20 cellular contexts compared by ENCODE assay signal in genomic region chr5:102903074-102903871, GRCh38.
DNase-seq lines count a peak whose midpoint lies in the region; ATAC-seq, FAIRE-seq and TF ChIP-seq lines count a peak whose summit lies in the region.
"Had no signal": no experiment of that assay in that cellular context is flagged by ENCODE, and none has a peak within 500 bp of the region (broad histone marks: within the 10 kb centered on the region; RNA-seq: fewer than 3 reads in every experiment).

No MANE protein-coding gene starts in this region.

- TF ChIP-seq CTCF in foreskin keratinocyte (conservative IDR thresholded peaks at IDR 0.05) (no peak), uterus (IDR thresholded peaks at IDR 0.05) (no peak)

- FAIRE-seq in H54 (lab: Jason Lieb, UNC), result peak; percentile 61

- peaks cover 4% of the 10 kb centered on the region for H3K4me1 ChIP-seq in foreskin keratinocyte
- no peaks in the 10 kb centered on the region for H3K4me1 ChIP-seq in uterus
- H3K4me1 ChIP-seq: upper lobe of right lung had no signal

- ATAC-seq in foreskin keratinocyte, result no peak
- ATAC-seq in GM21447 (IDR thresholded peaks at IDR 0.05; ENCODE audit: unreplicated experiment), result no peak
- ATAC-seq: stimulated activated naive CD8-positive, alpha-beta T cell treated with anti-CD3 and anti-CD28 coated beads, Interleukin-15, Interleukin-2, amounts not matched to agents 100 U/mL and 50 U/mL, for 24 hours; upper lobe of right lung had no signal

- no peak overlapping the region for H3K4me3 ChIP-seq in uterus
- H3K4me3 ChIP-seq: BLaER1, MG63, upper lobe of right lung had no signal

- no peaks in the 10 kb centered on the region for H3K36me3 ChIP-seq in uterus
- H3K36me3 ChIP-seq: MG63, neutrophil, upper lobe of right lung had no signal

- TF ChIP-seq POLR2A in H54 (IDR thresholded peaks at IDR 0.05; ENCODE audit: low read depth, low read length) (no peak), uterus (IDR thresholded peaks at IDR 0.05) (no peak)

- intact Hi-C loops in uterus (cut with DNase I; ENCODE audit: low total_unique reads), result no loop called here

- no peaks in the 10 kb centered on the region for H3K27me3 ChIP-seq in foreskin keratinocyte
- H3K27me3 ChIP-seq in uterus, result no peaks in the 10 kb centered on the region
- H3K27me3 ChIP-seq: BLaER1, MG63, neutrophil, upper lobe of right lung had no signal

- no peaks in the 10 kb centered on the region for H3K9me3 ChIP-seq in uterus
- H3K9me3 ChIP-seq: neutrophil, upper lobe of right lung had no signal

- H3K27ac ChIP-seq in foreskin keratinocyte, result no peak overlapping the region
- H3K27ac ChIP-seq in uterus, result no peak overlapping the region
- H3K27ac ChIP-seq: 22Rv1, BLaER1, neutrophil, upper lobe of right lung had no signal

- DNase-seq in DMS53 (lab: John Stamatoyannopoulos, UW), result peak; percentile 15
- no peak for DNase-seq in DMS53 treated with DMSO at 0.1 percent for 48 hours (lab: John Stamatoyannopoulos, UW; ENCODE audit: unreplicated experiment)
- DNase-seq in H54 (ENCODE audit: insufficient read length, low spot score), result no peak
- DNase-seq in NCI-H774 (lab: John Stamatoyannopoulos, UW), result peak; percentile 17
- DNase-seq in foreskin keratinocyte, result peak; percentile 23 to 34
- no peak for DNase-seq in NCI-H524 (lab: John Stamatoyannopoulos, UW)
- DNase-seq in uterus, result no peak
- DNase-seq: activated B cell treated with CpG ODN at 0.5 μM for 24 hours; activated CD8-positive, alpha-beta memory T cell treated with anti-CD3 and anti-CD28 coated beads for 24 hours; effector CD4-positive, alpha-beta T cell; hippocampal formation; MG63; midbrain; right cardiac atrium; stimulated activated naive CD8-positive, alpha-beta T cell treated with anti-CD3 and anti-CD28 coated beads, Interleukin-15, Interleukin-2, amounts not matched to agents 100 U/mL and 50 U/mL, for 24 hours; upper lobe of right lung had no signal

Comparison
In these comparisons a context has a peak if more than half of its experiments do, and no peak if none do; other contexts are left out.
1. DNase-seq: peak in DMS53 (single experiment), NCI-H774 (single experiment) and foreskin keratinocyte (2 of 2); none in DMS53 treated with DMSO at 0.1 percent for 48 hours (single experiment), H54 (single experiment), NCI-H524 (0 of 2) and uterus (0 of 2).